Comparison of ENCODE assay signal across 1 cellular context in genomic region chr1:26831059-26831458, GRCh38.
TF ChIP-seq lines count a peak whose summit lies in the region.

No MANE protein-coding gene starts in this region.

TF ChIP-seq in IMR-90, 13 proteins besides CTCF, POLR2A, EP300 and RAD21 (continued from another document):
- TF ChIP-seq NFE2L2 (IDR thresholded peaks at IDR 0.05; ENCODE audit: low read depth, low read length) (no peak), FOS (IDR thresholded peaks at IDR 0.05; ENCODE audit: low read depth, low read length) (no peak), CEBPB (IDR thresholded peaks at IDR 0.05; ENCODE audit: low read depth, low read length) (no peak), USF2 (IDR thresholded peaks at IDR 0.05; ENCODE audit: low read depth, low read length) (no peak), MXI1 (IDR thresholded peaks at IDR 0.05; ENCODE audit: borderline replicate concordance, low read depth, low read length) (no peak), MAZ (IDR thresholded peaks at IDR 0.05; ENCODE audit: borderline replicate concordance, low read depth, low read length) (no peak), CHD1 (IDR thresholded peaks at IDR 0.05; ENCODE audit: low read depth, low read length) (no peak)
